1 cellular context compared by ENCODE assay signal in genomic region chr16:66617728-66618127, GRCh38.
A peak's percentile ranks its signal among the peaks of the same experiment; 100 is the strongest.
TF ChIP-seq lines count a peak whose summit lies in the region.

No MANE protein-coding gene starts in this region.

TF ChIP-seq in K562, 482 proteins besides CTCF, POLR2A, EP300 and RAD21 (continued from another document and continues in another):
- TF ChIP-seq PATZ1 (CRISPR knock-in tag; IDR thresholded peaks at IDR 0.05; ENCODE audit: borderline replicate concordance): no peak
- no peak for TF ChIP-seq HOMEZ (CRISPR knock-in tag; IDR thresholded peaks at IDR 0.05)
- no peak for TF ChIP-seq HMGXB4 (CRISPR knock-in tag; IDR thresholded peaks at IDR 0.05)
- no peak for TF ChIP-seq ZNF444 (CRISPR knock-in tag; IDR thresholded peaks at IDR 0.05)
- no peak for TF ChIP-seq ID3 (CRISPR knock-in tag; IDR thresholded peaks at IDR 0.05)
- TF ChIP-seq ID3 (tag; IDR thresholded peaks at IDR 0.05): 0 out of 2 replicates have a peak, but pooled peaks have one; percentile 28
- TF ChIP-seq TFAP4 (CRISPR knock-in tag; IDR thresholded peaks at IDR 0.05; ENCODE audit: borderline replicate concordance): peak; percentile 71; the same call in 1 of the 2 replicates
- TF ChIP-seq ZBTB11 (CRISPR knock-in tag; IDR thresholded peaks at IDR 0.05): peak in 1 of 3 experiments; percentile 41; a peak in 1 of 6 replicates
- TF ChIP-seq, protein P1, sequence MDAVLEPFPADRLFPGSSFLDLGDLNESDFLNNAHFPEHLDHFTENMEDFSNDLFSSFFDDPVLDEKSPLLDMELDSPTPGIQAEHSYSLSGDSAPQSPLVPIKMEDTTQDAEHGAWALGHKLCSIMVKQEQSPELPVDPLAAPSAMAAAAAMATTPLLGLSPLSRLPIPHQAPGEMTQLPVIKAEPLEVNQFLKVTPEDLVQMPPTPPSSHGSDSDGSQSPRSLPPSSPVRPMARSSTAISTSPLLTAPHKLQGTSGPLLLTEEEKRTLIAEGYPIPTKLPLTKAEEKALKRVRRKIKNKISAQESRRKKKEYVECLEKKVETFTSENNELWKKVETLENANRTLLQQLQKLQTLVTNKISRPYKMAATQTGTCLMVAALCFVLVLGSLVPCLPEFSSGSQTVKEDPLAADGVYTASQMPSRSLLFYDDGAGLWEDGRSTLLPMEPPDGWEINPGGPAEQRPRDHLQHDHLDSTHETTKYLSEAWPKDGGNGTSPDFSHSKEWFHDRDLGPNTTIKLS (IDR thresholded peaks at IDR 0.05; ENCODE audit: borderline replicate concordance, low read depth): peak; percentile 14; the same call in 1 of the 2 replicates
- TF ChIP-seq ZZZ3 (IDR thresholded peaks at IDR 0.05): no peak
- TF ChIP-seq ZNF239 (CRISPR knock-in tag; IDR thresholded peaks at IDR 0.05): no peak
- TF ChIP-seq ETV1 (tag; conservative IDR thresholded peaks at IDR 0.05; ENCODE audit: low read depth): 0 out of 2 replicates have a peak, but pooled peaks have one; percentile 26
- TF ChIP-seq RBM15 (IDR thresholded peaks at IDR 0.05; ENCODE audit: insufficient read depth, low read length): no peak
- no peak for TF ChIP-seq C11orf30 (IDR thresholded peaks at IDR 0.05; ENCODE audit: low read depth)
- no peak for TF ChIP-seq POLR3A (IDR thresholded peaks at IDR 0.05; ENCODE audit: borderline replicate concordance, extremely low read depth, insufficient read depth, insufficient read length)
- peak; percentile 22; the same call in 1 of the 2 replicates for TF ChIP-seq ZBTB2 (IDR thresholded peaks at IDR 0.05)
- TF ChIP-seq TRIM24 (IDR thresholded peaks at IDR 0.05): peak; percentile 82 to 87
- TF ChIP-seq CXXC5 (CRISPR knock-in tag; IDR thresholded peaks at IDR 0.05): peak; percentile 81
- no peak for TF ChIP-seq SP2 (IDR thresholded peaks at IDR 0.05; ENCODE audit: extremely low read depth, low read depth, low read length, poor library complexity, severe bottlenecking)
- peak; percentile 91 for TF ChIP-seq KLF16 (IDR thresholded peaks at IDR 0.05)
- peak; percentile 95 for TF ChIP-seq POLR2AphosphoS5 (IDR thresholded peaks at IDR 0.05; ENCODE audit: control insufficient read depth, insufficient read depth, low read depth, low read length)
- TF ChIP-seq ATF7 (IDR thresholded peaks at IDR 0.05): no peak; the same call in 1 of the 2 replicates
- TF ChIP-seq ZNF24 (IDR thresholded peaks at IDR 0.05): no peak
- TF ChIP-seq SMAD4 (CRISPR knock-in tag; conservative IDR thresholded peaks at IDR 0.05): peak; percentile 97
- TF ChIP-seq MYC (IDR thresholded peaks at IDR 0.05; ENCODE audit: low read depth, low read length): 0 out of 2 replicates have a peak, but pooled peaks have one; percentile 51
- TF ChIP-seq MYC (CRISPR knock-in tag; IDR thresholded peaks at IDR 0.05; ENCODE audit: borderline replicate concordance, low read depth): no peak
- TF ChIP-seq CBFA2T3 (IDR thresholded peaks at IDR 0.05): peak; percentile 98
- peak; percentile 56; the same call in 1 of the 2 replicates for TF ChIP-seq BHLHE40 (IDR thresholded peaks at IDR 0.05; ENCODE audit: low read length)
- peak in 1 of 2 experiments; percentile 73; a peak in 2 of 4 replicates for TF ChIP-seq ZMIZ1 (IDR thresholded peaks at IDR 0.05; ENCODE audit: low read depth in 2 of 2, low read length in 2 of 2)
- peak; percentile 83 for TF ChIP-seq MTA2 (IDR thresholded peaks at IDR 0.05; ENCODE audit: low read depth)
- TF ChIP-seq CBFA2T2 (conservative IDR thresholded peaks at IDR 0.05): peak; percentile 96
- TF ChIP-seq, protein P2, sequence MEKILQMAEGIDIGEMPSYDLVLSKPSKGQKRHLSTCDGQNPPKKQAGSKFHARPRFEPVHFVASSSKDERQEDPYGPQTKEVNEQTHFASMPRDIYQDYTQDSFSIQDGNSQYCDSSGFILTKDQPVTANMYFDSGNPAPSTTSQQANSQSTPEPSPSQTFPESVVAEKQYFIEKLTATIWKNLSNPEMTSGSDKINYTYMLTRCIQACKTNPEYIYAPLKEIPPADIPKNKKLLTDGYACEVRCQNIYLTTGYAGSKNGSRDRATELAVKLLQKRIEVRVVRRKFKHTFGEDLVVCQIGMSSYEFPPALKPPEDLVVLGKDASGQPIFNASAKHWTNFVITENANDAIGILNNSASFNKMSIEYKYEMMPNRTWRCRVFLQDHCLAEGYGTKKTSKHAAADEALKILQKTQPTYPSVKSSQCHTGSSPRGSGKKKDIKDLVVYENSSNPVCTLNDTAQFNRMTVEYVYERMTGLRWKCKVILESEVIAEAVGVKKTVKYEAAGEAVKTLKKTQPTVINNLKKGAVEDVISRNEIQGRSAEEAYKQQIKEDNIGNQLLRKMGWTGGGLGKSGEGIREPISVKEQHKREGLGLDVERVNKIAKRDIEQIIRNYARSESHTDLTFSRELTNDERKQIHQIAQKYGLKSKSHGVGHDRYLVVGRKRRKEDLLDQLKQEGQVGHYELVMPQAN (IDR thresholded peaks at IDR 0.05; ENCODE audit: borderline replicate concordance): peak; percentile 24; the same call in 1 of the 2 replicates
- TF ChIP-seq STAT6 (CRISPR knock-in tag; IDR thresholded peaks at IDR 0.05): no peak
- TF ChIP-seq GATA2 (CRISPR knock-in tag; IDR thresholded peaks at IDR 0.05): peak; percentile 90
- 0 out of 2 replicates have a peak, but pooled peaks have one; percentile 11 for TF ChIP-seq BACH1 (tag; IDR thresholded peaks at IDR 0.05)
- 0 out of 2 replicates have a peak, but pooled peaks have one; percentile 68 for TF ChIP-seq ZBED1 (IDR thresholded peaks at IDR 0.05)
